10 cellular contexts compared by ENCODE assay signal in the genomic region with DNA sequence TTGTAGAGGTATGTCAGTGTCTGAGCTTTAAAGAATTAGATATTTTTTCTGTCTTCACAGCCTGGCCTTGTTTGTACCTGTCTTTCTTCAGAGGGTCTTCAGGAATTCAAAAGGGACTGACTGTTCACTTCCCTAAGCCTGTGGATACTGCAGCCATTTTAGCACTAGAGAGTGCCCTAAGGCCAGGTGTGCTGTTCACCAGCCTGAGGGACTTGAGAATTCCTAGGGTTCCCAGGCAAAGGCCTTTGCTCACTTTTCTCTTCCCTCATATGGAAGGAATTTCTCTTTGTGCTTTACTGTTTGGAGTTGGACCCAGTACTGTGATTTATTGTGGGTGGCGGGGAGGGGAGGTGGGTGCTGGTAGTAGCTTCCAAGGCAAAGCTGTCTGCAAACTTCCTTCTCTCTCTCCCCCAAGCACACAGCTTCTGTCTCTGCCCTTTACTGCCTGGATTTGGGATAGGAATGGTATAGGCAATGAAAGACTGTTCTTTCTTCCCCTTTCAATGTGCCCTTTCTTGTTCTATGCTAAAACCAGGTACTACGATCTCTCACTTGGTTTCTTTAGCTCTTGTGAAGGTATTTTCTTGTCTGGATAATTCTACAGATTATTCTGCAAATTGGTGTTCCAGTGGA.
"Had no signal": no experiment of that assay in that cellular context is flagged by ENCODE, and none has a peak within 500 bp of the region (broad histone marks: within the 10 kb centered on the region; RNA-seq: fewer than 3 reads in every experiment).

No MANE protein-coding gene starts in this region.

- H3K4me3 Mint-ChIP-seq: activated naive CD4-positive, alpha-beta T cell treated with anti-CD3 and anti-CD28 coated beads, Interleukin-2, amount 50 U/mL, for 24 hours; T-helper 17 cell had no signal

- H3K27ac Mint-ChIP-seq: activated naive CD4-positive, alpha-beta T cell treated with anti-CD3 and anti-CD28 coated beads, Interleukin-2, amount 50 U/mL, for 24 hours; T-helper 17 cell had no signal

- DNase-seq: activated CD4-positive, alpha-beta T cell treated with anti-CD3 and anti-CD28 coated beads, Interleukin-2, amount 50 U/mL, for 4 hours; activated CD8-positive, alpha-beta memory T cell treated with anti-CD3 and anti-CD28 coated beads, Interleukin-2, amount 50 U/mL, for 4 hours; hippocampal formation; left ventricle myocardium superior; mesenchymal stem cell; stimulated activated CD4-positive, alpha-beta T cell treated with anti-CD3 and anti-CD28 coated beads, Interleukin-15, amount 100 ng/mL, for 24 hours; stimulated activated CD4-positive, alpha-beta T cell treated with anti-CD3 and anti-CD28 coated beads, Interleukin-4, amount 100 ng/mL, for 24 hours; T-helper 17 cell; tibial artery had no signal

- ATAC-seq: left ventricle myocardium superior, T-helper 17 cell had no signal

- H3K27me3 Mint-ChIP-seq: activated naive CD4-positive, alpha-beta T cell treated with anti-CD3 and anti-CD28 coated beads, Interleukin-2, amount 50 U/mL, for 24 hours; T-helper 17 cell had no signal
